ENCODE assay signal across 24 cellular contexts in genomic region chr11:71428861-71429435, GRCh38. TPM values are rescaled to one million over a fixed set of nuclear protein-coding genes. Genes with fewer than 3 reads are reported as not detected.
DNase-seq lines count a peak whose midpoint lies in the region; ATAC-seq and TF ChIP-seq lines count a peak whose summit lies in the region.
"Had no signal": no experiment of that assay in that cellular context is flagged by ENCODE, and none has a peak within 500 bp of the region (broad histone marks: within the 10 kb centered on the region; RNA-seq: fewer than 3 reads in every experiment).

No MANE protein-coding gene starts in this region.

- no peak overlapping the region for H3K27ac Mint-ChIP-seq in activated CD8-positive, alpha-beta memory T cell treated with anti-CD3 and anti-CD28 coated beads, Interleukin-2, amount 10 ng/mL, durations not matched to agents 7 days and 5 days
- H3K27ac Mint-ChIP-seq: activated naive CD4-positive, alpha-beta T cell treated with anti-CD3 and anti-CD28 coated beads for 36 hours; neural progenitor cell; T-cell had no signal

- peaks cover 7% of the 10 kb centered on the region for H3K4me1 ChIP-seq in right cardiac atrium (ENCODE audit: control insufficient read depth, insufficient read depth, low read length)
- H3K4me1 ChIP-seq in PC-9 (replicated peaks; ENCODE audit: insufficient read depth) = peaks cover 27% of the 10 kb centered on the region
- H3K4me1 ChIP-seq: BE2C, body of pancreas, neural progenitor cell had no signal

- H3K4me3 ChIP-seq in right cardiac atrium (ENCODE audit: low read length) = no peak overlapping the region
- no peak overlapping the region for H3K4me3 ChIP-seq in PC-9
- H3K4me3 ChIP-seq: body of pancreas, colonic mucosa, GM23248, neural progenitor cell had no signal

- H3K4me1 Mint-ChIP-seq in activated CD8-positive, alpha-beta memory T cell treated with anti-CD3 and anti-CD28 coated beads, Interleukin-2, amount 10 ng/mL, durations not matched to agents 7 days and 5 days = peaks cover 7% of the 10 kb centered on the region
- H3K4me1 Mint-ChIP-seq: T-cell had no signal

- TF ChIP-seq CTCF in PC-9 (conservative IDR thresholded peaks at IDR 0.05) = no peak

- H3K9me3 ChIP-seq in right cardiac atrium (ENCODE audit: control insufficient read depth, low read length) = no peaks in the 10 kb centered on the region
- H3K9me3 ChIP-seq in PC-9 (ENCODE audit: insufficient read depth, low read depth) = no peaks in the 10 kb centered on the region
- H3K9me3 ChIP-seq: BE2C, body of pancreas, colonic mucosa had no signal

- peak; percentile 83 for DNase-seq in Right ventricle myocardium inferior (ENCODE audit: missing footprints)
- no peak for DNase-seq in cardiac septum (ENCODE audit: low spot score)
- DNase-seq in right cardiac atrium = peak; percentile 86 to 92 (median 90)
- DNase-seq in sciatic nerve (ENCODE audit: low spot score) = no peak
- no peak for DNase-seq in PC-9
- DNase-seq in activated CD8-positive, alpha-beta memory T cell treated with anti-CD3 and anti-CD28 coated beads, Interleukin-2, amount 10 ng/mL, durations not matched to agents 7 days and 5 days = no peak
- DNase-seq: activated CD4-positive, alpha-beta T cell treated with anti-CD3 and anti-CD28 coated beads, Interleukin-2, amount 50 U/mL, for 1 hour; activated naive CD4-positive, alpha-beta T cell treated with anti-CD3 and anti-CD28 coated beads for 36 hours; activated T-cell treated with anti-CD3 and anti-CD28 coated beads for 4 hours; BE2C; body of pancreas; colonic mucosa; COR-L47; GM23248; KBM-7; kidney glomerular epithelial cell; NCI-H2029; NCI-H510A treated with DMSO at 0.1 percent for 48 hours; SHP77 treated with DMSO at 0.1 percent for 48 hours; T-cell; trophoblast cell had no signal

- H3K4me3 Mint-ChIP-seq in activated CD8-positive, alpha-beta memory T cell treated with anti-CD3 and anti-CD28 coated beads, Interleukin-2, amount 10 ng/mL, durations not matched to agents 7 days and 5 days = no peak overlapping the region
- H3K4me3 Mint-ChIP-seq: activated naive CD4-positive, alpha-beta T cell treated with anti-CD3 and anti-CD28 coated beads for 36 hours; neural progenitor cell; T-cell had no signal

- no peaks in the 10 kb centered on the region for H3K9me2 ChIP-seq in PC-9 (ENCODE audit: insufficient read depth)

- BruUV-seq in PC-9 (replicated peaks; lab: Mats Ljungman, UMichigan) = no TSS peak

- H3K36me3 Mint-ChIP-seq in activated CD8-positive, alpha-beta memory T cell treated with anti-CD3 and anti-CD28 coated beads, Interleukin-2, amount 10 ng/mL, durations not matched to agents 7 days and 5 days = no peaks in the 10 kb centered on the region
- H3K36me3 Mint-ChIP-seq: neural progenitor cell, T-cell had no signal

- ATAC-seq in Right ventricle myocardium inferior (peak; percentile 65), right cardiac atrium (peak; percentile 62 to 79), sciatic nerve (peak; percentile 81), GM21723 (IDR thresholded peaks at IDR 0.05; ENCODE audit: unreplicated experiment) (no peak), GM18858 (IDR thresholded peaks at IDR 0.05; ENCODE audit: unreplicated experiment) (no peak)
- ATAC-seq in activated CD8-positive, alpha-beta memory T cell treated with anti-CD3 and anti-CD28 coated beads, Interleukin-2, amount 10 ng/mL, durations not matched to agents 7 days and 5 days = no peak
- ATAC-seq: body of pancreas, T-cell had no signal

- intact Hi-C loops in Right ventricle myocardium inferior (cut with DNase I) = no loop called here
- intact Hi-C loops in cardiac septum (cut with DNase I) = no loop called here
- intact Hi-C loops in right cardiac atrium (cut with DNase I) = no loop called here
- intact Hi-C loops in sciatic nerve (cut with DNase I) = no loop called here
- intact Hi-C loops in PC-9 (cut with micrococcal nuclease; ENCODE audit: unreplicated experiment) = loop anchor here (10.0 kb wide), 1 partner anchor 174 kb away; the partner anchor contains the start of gene SHANK2

- no peaks in the 10 kb centered on the region for H3K79me2 ChIP-seq in PC-9 (ENCODE audit: low read depth)

- H3K27ac ChIP-seq in right cardiac atrium (ENCODE audit: low read length) (peak overlapping the region; percentile 6), PC-9 (no peak overlapping the region)
- H3K27ac ChIP-seq: body of pancreas, colonic mucosa, GM23248, neural progenitor cell had no signal

- H3K27me3 Mint-ChIP-seq in activated CD8-positive, alpha-beta memory T cell treated with anti-CD3 and anti-CD28 coated beads, Interleukin-2, amount 10 ng/mL, durations not matched to agents 7 days and 5 days = no peaks in the 10 kb centered on the region

- POLR2A ChIA-PET in PC-9 (lab: Charles Lee; ENCODE audit: unreplicated experiment) = no interaction called here

- H4K20me1 ChIP-seq in PC-9 (ENCODE audit: insufficient read depth) = no peaks in the 10 kb centered on the region

- H3K4me2 ChIP-seq in PC-9 = no peak overlapping the region
- H3K4me2 ChIP-seq: neural progenitor cell had no signal

- H2AFZ ChIP-seq in PC-9 = no peak overlapping the region
- H2AFZ ChIP-seq: GM23248, neural progenitor cell had no signal

- H3K27me3 ChIP-seq in right cardiac atrium (ENCODE audit: control insufficient read depth, insufficient read depth) = no peaks in the 10 kb centered on the region
- no peaks in the 10 kb centered on the region for H3K27me3 ChIP-seq in PC-9 (ENCODE audit: insufficient read depth, low read depth)
- H3K27me3 ChIP-seq: BE2C, body of pancreas, colonic mucosa, neural progenitor cell had no signal

- no peaks in the 10 kb centered on the region for H3K9me3 Mint-ChIP-seq in activated CD8-positive, alpha-beta memory T cell treated with anti-CD3 and anti-CD28 coated beads, Interleukin-2, amount 10 ng/mL, durations not matched to agents 7 days and 5 days (ENCODE audit: low read depth)
- H3K9me3 Mint-ChIP-seq: activated naive CD4-positive, alpha-beta T cell treated with anti-CD3 and anti-CD28 coated beads for 36 hours; T-cell had no signal

- CTCF ChIA-PET in PC-9 (lab: Charles Lee) = no interaction called here
- CTCF ChIA-PET in activated CD8-positive, alpha-beta memory T cell treated with anti-CD3 and anti-CD28 coated beads, Interleukin-2, amount 10 ng/mL, durations not matched to agents 7 days and 5 days (lab: Charles Lee) = no interaction called here

- peaks cover 39% of the 10 kb centered on the region for H3F3A ChIP-seq in PC-9 (ENCODE audit: insufficient read depth, low read depth)

- no peaks in the 10 kb centered on the region for H3K36me3 ChIP-seq in PC-9 (ENCODE audit: low read depth)
- H3K36me3 ChIP-seq: BE2C, colonic mucosa, neural progenitor cell had no signal

- WGBS in right cardiac atrium = 44% methylated on average over 7 of the region's 7 CpGs

RNA-seq across cellular contexts. Expression of gene DHCR7, which starts 19.2 kb away (rescaled TPM):
- total RNA-seq in Right ventricle myocardium inferior (46.3 TPM), cardiac septum (31.2 TPM), right cardiac atrium (10 to 100 TPM; 52.7 to 73.5 (median 60.9) TPM), sciatic nerve (49.8 TPM), PC-9 (2021) (118 and 311 TPM in 2 replicates)
- polyA plus RNA-seq in right cardiac atrium = 28.7 TPM
- 10 to 100 TPM; 54.7 to 90.5 TPM for total RNA-seq in activated CD8-positive, alpha-beta memory T cell treated with anti-CD3 and anti-CD28 coated beads, Interleukin-2, amount 10 ng/mL, durations not matched to agents 7 days and 5 days

RNA-seq across cellular contexts. Expression of gene NADSYN1, which starts 24.1 kb away (rescaled TPM):
- 22.1 TPM for total RNA-seq in Right ventricle myocardium inferior
- 22.0 TPM for total RNA-seq in cardiac septum
- 10 to 100 TPM; 23.0 to 28.2 (median 26.4) TPM for total RNA-seq in right cardiac atrium
- polyA plus RNA-seq in right cardiac atrium = 21.5 TPM
- 85.2 TPM for total RNA-seq in sciatic nerve
- 118 and 120 TPM in 2 replicates for total RNA-seq in PC-9 (2021)
- 100 to 1,000 TPM in 1 of 2 experiments, 10 to 100 TPM in 1; 97.7 to 134 TPM for total RNA-seq in activated CD8-positive, alpha-beta memory T cell treated with anti-CD3 and anti-CD28 coated beads, Interleukin-2, amount 10 ng/mL, durations not matched to agents 7 days and 5 days

Comparison
In these comparisons a context has a peak if more than half of its experiments do, and no peak if none do; other contexts are left out.
1. DNase-seq: peak in Right ventricle myocardium inferior (single experiment) and right cardiac atrium (3 of 3); none in cardiac septum (single experiment), sciatic nerve (single experiment), PC-9 (0 of 2) and activated CD8-positive, alpha-beta memory T cell treated with anti-CD3 and anti-CD28 coated beads, Interleukin-2, amount 10 ng/mL, durations not matched to agents 7 days and 5 days (single experiment).
2. ATAC-seq: peak in Right ventricle myocardium inferior (single experiment), right cardiac atrium (2 of 2) and sciatic nerve (single experiment); none in GM21723 (single experiment), activated CD8-positive, alpha-beta memory T cell treated with anti-CD3 and anti-CD28 coated beads, Interleukin-2, amount 10 ng/mL, durations not matched to agents 7 days and 5 days (single experiment) and GM18858 (single experiment).